16 cellular contexts compared by ENCODE assay signal in the genomic region with DNA sequence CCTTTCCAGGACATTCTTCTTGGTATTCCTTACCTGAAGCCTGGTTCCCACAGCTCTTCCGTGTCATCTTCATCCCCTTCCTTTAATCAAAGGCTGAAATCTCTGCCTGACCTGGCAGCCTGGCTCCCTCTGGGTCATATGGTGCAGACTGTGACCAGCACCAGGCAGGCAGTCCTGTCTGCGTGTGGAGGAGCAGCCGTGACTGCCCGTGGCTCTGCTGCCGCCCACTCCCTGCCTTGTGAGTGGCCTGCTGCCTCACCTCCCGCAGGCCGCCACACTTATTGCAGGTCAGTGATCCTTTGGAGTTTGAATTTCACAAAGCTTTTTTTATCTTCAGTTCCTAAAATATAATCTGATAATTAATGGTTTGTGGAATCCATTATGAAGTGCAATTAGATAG. TPM values are rescaled to one million over a fixed set of nuclear protein-coding genes. Genes with fewer than 3 reads are reported as not detected.
A peak's percentile ranks its signal among the peaks of the same experiment; 100 is the strongest.
DNase-seq lines count a peak whose midpoint lies in the region; ATAC-seq and TF ChIP-seq lines count a peak whose summit lies in the region.
"Had no signal": no experiment of that assay in that cellular context is flagged by ENCODE, and none has a peak within 500 bp of the region (broad histone marks: within the 10 kb centered on the region; RNA-seq: fewer than 3 reads in every experiment).

No MANE protein-coding gene starts in this region.

- intact Hi-C loops in IMR-90 (cut with micrococcal nuclease) = no loop called here

- H3K27ac ChIP-seq in GM23248 (no peak overlapping the region), IMR-90 (ENCODE audit: insufficient read depth, low read length) (no peak overlapping the region), brain microvascular endothelial cell (no peak overlapping the region)
- H3K27ac ChIP-seq: SK-N-MC had no signal

- H2AFZ ChIP-seq in GM23248 (no peak overlapping the region), IMR-90 (replicated peaks; ENCODE audit: low read length, poor library complexity) (no peak overlapping the region)

- ATAC-seq in IMR-90 (ENCODE audit: low read depth) = no peak
- no peak for ATAC-seq in HG03439 (IDR thresholded peaks at IDR 0.05; ENCODE audit: unreplicated experiment)
- ATAC-seq: Right ventricle myocardium inferior had no signal

- H4K91ac ChIP-seq in IMR-90 (ENCODE audit: insufficient read depth, low read depth, low read length) = no peak overlapping the region

- H3K79me2 ChIP-seq in GM23248 (ENCODE audit: insufficient read depth) = no peaks in the 10 kb centered on the region

- no peak overlapping the region for H2BK15ac ChIP-seq in IMR-90 (ENCODE audit: low read depth, low read length)

- no peaks in the 10 kb centered on the region; the same call in 1 of the 2 replicates for H3K36me3 ChIP-seq in GM23248 (ENCODE audit: low read depth)
- peaks cover 31% of the 10 kb centered on the region for H3K36me3 ChIP-seq in IMR-90 (ENCODE audit: control insufficient read depth, insufficient read depth, low read length)
- peaks cover 35% of the 10 kb centered on the region for H3K36me3 ChIP-seq in brain microvascular endothelial cell (replicated peaks)

- POLR2A ChIA-PET in IMR-90 (lab: Charles Lee; ENCODE audit: unreplicated experiment) = no interaction called here

- H3K4me2 ChIP-seq in GM23248 (ENCODE audit: unreplicated experiment) (no peak overlapping the region), IMR-90 (ENCODE audit: low read depth, low read length) (no peak overlapping the region)

- no peak overlapping the region for H3K14ac ChIP-seq in IMR-90 (replicated peaks; ENCODE audit: low read depth, low read length)

- no peak overlapping the region for H2BK20ac ChIP-seq in IMR-90 (ENCODE audit: low read depth, low read length)

- no peaks in the 10 kb centered on the region for H3K9me2 ChIP-seq in GM23248 (ENCODE audit: insufficient read depth)

- H4K5ac ChIP-seq in IMR-90 (ENCODE audit: low read depth, low read length) = no peak overlapping the region

- no peak overlapping the region for H3K18ac ChIP-seq in IMR-90 (ENCODE audit: low read depth, low read length)

- DNase-seq in GM23248 (peak; percentile 38), IMR-90 (no peak), brain microvascular endothelial cell (no peak), mesenteric fat pad (ENCODE audit: low spot score) (peak; percentile 67), hepatic stellate cell (ENCODE audit: low spot score) (no peak), NCI-H2081 treated with DMSO at 0.1 percent for 48 hours (lab: John Stamatoyannopoulos, UW) (no peak), foreskin fibroblast (no peak)
- DNase-seq: AML-193; CD4-positive, alpha-beta T cell; DND-41; NCI-H1436 treated with DMSO at 0.1 percent for 48 hours had no signal

- no peak overlapping the region for H4K8ac ChIP-seq in IMR-90 (ENCODE audit: low read depth in 2 of 2, low read length in 2 of 2)

- no peak overlapping the region for H2BK5ac ChIP-seq in IMR-90 (ENCODE audit: low read depth, low read length, poor library complexity, severe bottlenecking)

- H3K9me1 ChIP-seq in IMR-90 (ENCODE audit: insufficient read depth, low read length) = 0 out of 2 replicates have a peak, but pooled peaks cover 5% of the 10 kb centered on the region

- H3F3A ChIP-seq in GM23248 (ENCODE audit: insufficient read depth) = no peaks in the 10 kb centered on the region

- H3K4me3 ChIP-seq in GM23248 = no peak overlapping the region
- no peak overlapping the region for H3K4me3 ChIP-seq in IMR-90 (ENCODE audit: insufficient read depth, low read depth, low read length)
- H3K4me3 ChIP-seq in brain microvascular endothelial cell (ENCODE audit: low read depth, low read length) = no peak overlapping the region
- H3K4me3 ChIP-seq in foreskin fibroblast (ENCODE audit: low read depth in 1 of 2, low read length in 2 of 2) = no peak overlapping the region
- H3K4me3 ChIP-seq: SK-N-MC had no signal

- no TSS peak for BruUV-seq in IMR-90 (replicated peaks; lab: Mats Ljungman, UMichigan)

- no peaks in the 10 kb centered on the region for H3K9me3 ChIP-seq in GM23248 (ENCODE audit: low read depth)
- no peaks in the 10 kb centered on the region for H3K9me3 ChIP-seq in IMR-90 (ENCODE audit: control insufficient read depth, insufficient read depth, low read length)

- dilution Hi-C loops in IMR-90 (cut with HindIII; ENCODE audit: low sequenced_read_pairs, unreplicated experiment) = no loop called here

- TF ChIP-seq RAD21 in IMR-90 (IDR thresholded peaks at IDR 0.05; ENCODE audit: low read length) = no peak; the same call in 1 of the 2 replicates

- H2AK9ac ChIP-seq in IMR-90 (replicated peaks; ENCODE audit: low read depth, low read length, poor library complexity) = no peak overlapping the region

- no peak overlapping the region for H2BK120ac ChIP-seq in IMR-90 (ENCODE audit: low read depth, low read length)

- H3K27me3 ChIP-seq in GM23248 (replicated peaks; ENCODE audit: insufficient read depth) (no peaks in the 10 kb centered on the region), IMR-90 (ENCODE audit: control insufficient read depth, insufficient read depth, low read length) (no peaks in the 10 kb centered on the region), brain microvascular endothelial cell (replicated peaks) (no peaks in the 10 kb centered on the region)

- CTCF ChIA-PET in IMR-90 (lab: Yijun Ruan, JAX) = no interaction called here

- H3K4me1 ChIP-seq in GM23248 (ENCODE audit: insufficient read depth) (peaks cover 6% of the 10 kb centered on the region), IMR-90 (ENCODE audit: control insufficient read depth, insufficient read depth, low read length) (no peaks in the 10 kb centered on the region)

- H3K56ac ChIP-seq in IMR-90 (ENCODE audit: extremely low read depth, insufficient read depth, low read length) = no peak overlapping the region

- no peak overlapping the region for H2AK5ac ChIP-seq in IMR-90 (ENCODE audit: low read depth, low read length)

- WGBS in GM23248 (ENCODE audit: low coverage in 1 of 2, low lambda C conversion rate in 2 of 2, missing lambda C conversion rate in 2 of 2), 2 experiments = 76 to 89% methylated on average over 7 of the region's 7 CpGs
- WGBS in IMR-90 (ENCODE audit: extremely low coverage in 2 of 2, insufficient read length in 1 of 2), 2 experiments = 82% methylated on average over 2 of the region's 7 CpGs; no CpG with 5 or more reads in 1 of the 2 experiments

- TF ChIP-seq POLR2A in IMR-90 (IDR thresholded peaks at IDR 0.05; ENCODE audit: low read depth, low read length) = no peak

- 0 out of 2 replicates have a peak, but pooled peaks have one; percentile 2 for TF ChIP-seq CTCF in IMR-90 (conservative IDR thresholded peaks at IDR 0.05; ENCODE audit: low read depth, low read length)
- peak; percentile 10 for TF ChIP-seq CTCF in brain microvascular endothelial cell (IDR thresholded peaks at IDR 0.05; ENCODE audit: low read depth, low read length, missing control alignments)
- no peak for TF ChIP-seq CTCF in foreskin fibroblast (IDR thresholded peaks at IDR 0.05; ENCODE audit: low read depth, low read length)

- in situ Hi-C loops in GM23248 (cut with MboI) (no loop called here), IMR-90 (cut with MboI; ENCODE audit: low sequenced_read_pairs) (no loop called here), brain microvascular endothelial cell (cut with HindIII; ENCODE audit: low pct_ligation_motif_present, low sequenced_read_pairs) (no loop called here)

- H3K23ac ChIP-seq in IMR-90 (ENCODE audit: low read depth, low read length) = no peak overlapping the region

- H4K20me1 ChIP-seq in GM23248 (ENCODE audit: insufficient read depth) (no peaks in the 10 kb centered on the region), IMR-90 (ENCODE audit: insufficient read depth, low read length) (no peaks in the 10 kb centered on the region)

- H3K4ac ChIP-seq in IMR-90 (ENCODE audit: low read depth, low read length) = no peak overlapping the region

- H3K9ac ChIP-seq in GM23248 (no peak overlapping the region), IMR-90 (ENCODE audit: low read depth, low read length) (no peak overlapping the region)

- no peaks in the 10 kb centered on the region for H3K79me1 ChIP-seq in IMR-90 (ENCODE audit: low read depth in 1 of 2, low read length in 2 of 2)

TF ChIP-seq in IMR-90, 13 proteins besides CTCF, POLR2A, EP300 and RAD21 (continues in another document):
- TF ChIP-seq MAFK (IDR thresholded peaks at IDR 0.05; ENCODE audit: low read depth, low read length) (no peak), FOS (IDR thresholded peaks at IDR 0.05; ENCODE audit: low read depth, low read length) (no peak), SMC3 (IDR thresholded peaks at IDR 0.05; ENCODE audit: low read depth, low read length) (no peak), NFE2L2 (IDR thresholded peaks at IDR 0.05; ENCODE audit: low read depth, low read length) (no peak), CEBPB (IDR thresholded peaks at IDR 0.05; ENCODE audit: low read depth, low read length) (no peak), MAZ (IDR thresholded peaks at IDR 0.05; ENCODE audit: borderline replicate concordance, low read depth, low read length) (no peak), BHLHE40 (IDR thresholded peaks at IDR 0.05; ENCODE audit: low read depth, low read length) (no peak), MXI1 (IDR thresholded peaks at IDR 0.05; ENCODE audit: borderline replicate concordance, low read depth, low read length) (no peak)
- TF ChIP-seq, protein P1, sequence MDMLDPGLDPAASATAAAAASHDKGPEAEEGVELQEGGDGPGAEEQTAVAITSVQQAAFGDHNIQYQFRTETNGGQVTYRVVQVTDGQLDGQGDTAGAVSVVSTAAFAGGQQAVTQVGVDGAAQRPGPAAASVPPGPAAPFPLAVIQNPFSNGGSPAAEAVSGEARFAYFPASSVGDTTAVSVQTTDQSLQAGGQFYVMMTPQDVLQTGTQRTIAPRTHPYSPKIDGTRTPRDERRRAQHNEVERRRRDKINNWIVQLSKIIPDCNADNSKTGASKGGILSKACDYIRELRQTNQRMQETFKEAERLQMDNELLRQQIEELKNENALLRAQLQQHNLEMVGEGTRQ (IDR thresholded peaks at IDR 0.05; ENCODE audit: low read depth, low read length) = no peak
- TF ChIP-seq, protein P2, sequence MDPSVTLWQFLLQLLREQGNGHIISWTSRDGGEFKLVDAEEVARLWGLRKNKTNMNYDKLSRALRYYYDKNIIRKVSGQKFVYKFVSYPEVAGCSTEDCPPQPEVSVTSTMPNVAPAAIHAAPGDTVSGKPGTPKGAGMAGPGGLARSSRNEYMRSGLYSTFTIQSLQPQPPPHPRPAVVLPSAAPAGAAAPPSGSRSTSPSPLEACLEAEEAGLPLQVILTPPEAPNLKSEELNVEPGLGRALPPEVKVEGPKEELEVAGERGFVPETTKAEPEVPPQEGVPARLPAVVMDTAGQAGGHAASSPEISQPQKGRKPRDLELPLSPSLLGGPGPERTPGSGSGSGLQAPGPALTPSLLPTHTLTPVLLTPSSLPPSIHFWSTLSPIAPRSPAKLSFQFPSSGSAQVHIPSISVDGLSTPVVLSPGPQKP (IDR thresholded peaks at IDR 0.05; ENCODE audit: borderline replicate concordance, low read depth, low read length) = no peak

RNA-seq across cellular contexts. Expression of a gene that starts 36.2 kb away (rescaled TPM):
- not detected in 2 replicates for total RNA-seq in GM23248 (2014; rRNA removed; shearing (Covaris generic))
- polyA plus RNA-seq in GM23248 (2016; fragmentation: Nextera tagmentation; extraction: Ambion mirVana) (not detected in 2 replicates), IMR-90 (2012; rRNA removed) (not detected in 2 replicates)
- total RNA-seq in IMR-90 (2012; rRNA removed) (not detected in 2 replicates), mesenteric fat pad (not detected)
- polyA plus RNA-seq in IMR-90 (2012; cell fraction: cytosol; rRNA removed) = not detected in 2 replicates
- not detected in 2 replicates for polyA plus RNA-seq in IMR-90 (2012; cell fraction: nucleus; rRNA removed; ENCODE audit: low replicate concordance)
- total RNA-seq: A673; CD4-positive, alpha-beta T cell; HT1080; Right ventricle myocardium inferior had no signal

Comparison
In these comparisons a context has a peak if more than half of its experiments do, and no peak if none do; other contexts are left out.
1. DNase-seq: peak in GM23248 (single experiment) and mesenteric fat pad (single experiment); none in IMR-90 (single experiment), brain microvascular endothelial cell (single experiment), hepatic stellate cell (single experiment), NCI-H2081 treated with DMSO at 0.1 percent for 48 hours (single experiment) and foreskin fibroblast (0 of 2).